9 cellular contexts compared by ENCODE assay signal in the genomic region with DNA sequence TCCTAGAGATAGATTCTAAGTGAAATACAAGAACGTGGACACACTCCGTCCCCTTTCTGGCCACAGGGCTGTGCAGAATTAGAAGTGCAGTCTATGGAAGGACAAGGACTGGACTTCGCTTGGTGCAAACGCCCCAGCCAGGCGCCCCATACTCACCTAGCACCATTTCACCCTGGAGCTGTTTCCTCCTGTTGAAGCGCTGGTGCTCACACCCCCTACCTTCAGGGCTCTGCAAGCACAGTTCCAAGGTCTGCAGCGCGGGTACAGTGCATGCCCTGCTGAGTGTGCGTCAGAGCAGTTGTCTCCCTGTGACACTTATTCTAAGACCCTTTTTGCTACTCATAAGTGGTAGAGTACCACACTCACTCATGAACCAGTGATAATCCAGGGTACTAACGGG. TPM values are rescaled to one million over a fixed set of nuclear protein-coding genes. Genes with fewer than 3 reads are reported as not detected.
A peak's percentile ranks its signal among the peaks of the same experiment; 100 is the strongest.
DNase-seq lines count a peak whose midpoint lies in the region; ATAC-seq, FAIRE-seq and TF ChIP-seq lines count a peak whose summit lies in the region.
"Had no signal": no experiment of that assay in that cellular context is flagged by ENCODE, and none has a peak within 500 bp of the region (broad histone marks: within the 10 kb centered on the region; RNA-seq: fewer than 3 reads in every experiment).

No MANE protein-coding gene starts in this region.

- no peak overlapping the region for H3K4me2 ChIP-seq in GM23338

- peaks cover 11% of the 10 kb centered on the region; the same call in 1 of the 2 replicates for H3K4me1 ChIP-seq in GM23338 (ENCODE audit: insufficient read depth)
- peaks cover 20% of the 10 kb centered on the region for H3K4me1 ChIP-seq in colonic mucosa
- peaks cover 28 to 88% (median 70%) of the 10 kb centered on the region in 6 donors for H3K4me1 ChIP-seq in spleen

- H3K4me3 ChIP-seq in GM23338, result no peak overlapping the region
- no peak overlapping the region for H3K4me3 ChIP-seq in colonic mucosa
- H3K4me3 ChIP-seq in spleen, result peak overlapping the region in 2 of 8 donors; percentile 99

- H3K27ac Mint-ChIP-seq in GM23338, result no peak overlapping the region
- peak overlapping the region; percentile 32 for H3K27ac Mint-ChIP-seq in T-helper 2 cell treated with Interferon-gamma antibody and Interleukin-4, amounts not matched to agents 5 μg/mL and 100 μg/mL, for 36 hours

- H3K9ac ChIP-seq in colonic mucosa (ENCODE audit: low read depth in 2 of 2, low read length in 2 of 2), result peak overlapping the region in 1 of 2 donors; percentile 88

- H3K79me2 ChIP-seq in GM23338 (replicated peaks; ENCODE audit: insufficient read depth), result peaks cover 3% of the 10 kb centered on the region

- H3K4me3 Mint-ChIP-seq in GM23338, result no peak overlapping the region
- H3K4me3 Mint-ChIP-seq in T-helper 2 cell treated with Interferon-gamma antibody and Interleukin-4, amounts not matched to agents 5 μg/mL and 100 μg/mL, for 36 hours, result peak overlapping the region; percentile 93

- peaks cover 33% of the 10 kb centered on the region for H3K27me3 Mint-ChIP-seq in GM23338 (ENCODE audit: insufficient read depth, low read depth, poor library complexity)
- no peaks in the 10 kb centered on the region for H3K27me3 Mint-ChIP-seq in T-helper 2 cell treated with Interferon-gamma antibody and Interleukin-4, amounts not matched to agents 5 μg/mL and 100 μg/mL, for 36 hours (ENCODE audit: low read depth)

- peak; percentile 63 for DNase-seq in GM23338 (ENCODE audit: low spot score)
- no peak for DNase-seq in T-helper 2 cell treated with Interferon-gamma antibody and Interleukin-4, amounts not matched to agents 5 μg/mL and 100 μg/mL, for 36 hours (ENCODE audit: low spot score)
- DNase-seq in colonic mucosa, result no peak
- DNase-seq in spleen, result no peak
- DNase-seq in urothelium cell line (ENCODE audit: low spot score), result no peak
- no peak for DNase-seq in HK-2 (ENCODE audit: unreplicated experiment)
- DNase-seq: NCI-H226 had no signal

- H3K9me3 Mint-ChIP-seq in GM23338, result no peaks in the 10 kb centered on the region; the same call in 2 of the 3 replicates
- H3K9me3 Mint-ChIP-seq in T-helper 2 cell treated with Interferon-gamma antibody and Interleukin-4, amounts not matched to agents 5 μg/mL and 100 μg/mL, for 36 hours, result no peaks in the 10 kb centered on the region

- H2AFZ ChIP-seq in GM23338, result no peak overlapping the region

- no peaks in the 10 kb centered on the region for H3K36me3 Mint-ChIP-seq in GM23338 (ENCODE audit: low read depth)
- H3K36me3 Mint-ChIP-seq in T-helper 2 cell treated with Interferon-gamma antibody and Interleukin-4, amounts not matched to agents 5 μg/mL and 100 μg/mL, for 36 hours (ENCODE audit: low read depth), result peaks cover 13% of the 10 kb centered on the region

- H3K4me1 Mint-ChIP-seq in GM23338, result peaks cover 18% of the 10 kb centered on the region
- peaks cover 54% of the 10 kb centered on the region for H3K4me1 Mint-ChIP-seq in T-helper 2 cell treated with Interferon-gamma antibody and Interleukin-4, amounts not matched to agents 5 μg/mL and 100 μg/mL, for 36 hours (ENCODE audit: low read depth)

- intact Hi-C loops in colonic mucosa (cut with DNase I) (loop anchor here (5.0 kb wide), 1 partner anchor 97 kb away; no protein-coding TSS in a partner anchor), spleen (cut with DNase I; ENCODE audit: low total_unique reads) (loop anchor here (10.0 kb wide), 1 partner anchor 99 kb away; no protein-coding TSS in a partner anchor)

- H3K27me3 ChIP-seq in GM23338 (ENCODE audit: insufficient read depth) (peaks cover 39% of the 10 kb centered on the region), colonic mucosa (no peaks in the 10 kb centered on the region), spleen (replicated peaks in 1 of 7) (peaks cover 0 to 17% (median 0%) of the 10 kb centered on the region in 7 donors)

- TF ChIP-seq POLR2A in spleen (IDR thresholded peaks at IDR 0.05), result no peak

- 0 out of 2 replicates have a peak, but pooled peaks cover 3% of the 10 kb centered on the region for H3K9me2 ChIP-seq in GM23338 (ENCODE audit: insufficient read depth)

- no peak overlapping the region for H3K27ac ChIP-seq in GM23338 (ENCODE audit: low read depth)
- H3K27ac ChIP-seq in colonic mucosa, result peak overlapping the region; percentile 85
- peak overlapping the region in 6 of 8 donors; percentile 46 to 96 (median 92) for H3K27ac ChIP-seq in spleen

- peaks cover 15% of the 10 kb centered on the region for H4K20me1 ChIP-seq in GM23338 (replicated peaks; ENCODE audit: insufficient read depth)

- peak; percentile 28 to 44; a peak in 3 of 4 replicates for TF ChIP-seq CTCF in GM23338 (conservative IDR thresholded peaks at IDR 0.05; ENCODE audit: low read depth in 2 of 2)
- TF ChIP-seq CTCF in colonic mucosa (IDR thresholded peaks at IDR 0.05), result no peak
- peak in 2 of 11 experiments; percentile 35 to 50 for TF ChIP-seq CTCF in spleen (IDR thresholded peaks at IDR 0.05 in 8 of 11, conservative IDR thresholded peaks at IDR 0.05 in 3 of 11)

- WGBS in spleen, 5 donors, result 71 to 80% (median 76%) methylated on average over 10 of the region's 10 CpGs

- ATAC-seq in GM23338, result peak; percentile 20
- ATAC-seq in GM21528 (IDR thresholded peaks at IDR 0.05; ENCODE audit: low FRiP score, unreplicated experiment), result no peak
- ATAC-seq in HG02852 (IDR thresholded peaks at IDR 0.05; ENCODE audit: unreplicated experiment), result no peak

- FAIRE-seq in urothelium cell line (lab: Jason Lieb, UNC), result no peak

- H3K36me3 ChIP-seq in GM23338 (ENCODE audit: insufficient read depth) (no peaks in the 10 kb centered on the region), colonic mucosa (no peaks in the 10 kb centered on the region), spleen (no peaks in the 10 kb centered on the region)

- H3K9me3 ChIP-seq in colonic mucosa (no peaks in the 10 kb centered on the region), spleen (no peaks in the 10 kb centered on the region)

- no peaks in the 10 kb centered on the region for H3F3A ChIP-seq in GM23338 (replicated peaks; ENCODE audit: low read depth)

TF ChIP-seq in GM23338, 12 proteins besides CTCF, POLR2A, EP300 and RAD21 (continues in another document):
- TF ChIP-seq POLR2AphosphoS5 (IDR thresholded peaks at IDR 0.05; ENCODE audit: low read depth) (no peak), CREB1 (CRISPR knock-in tag; IDR thresholded peaks at IDR 0.05; ENCODE audit: low read depth) (no peak), STAT1 (IDR thresholded peaks at IDR 0.05; ENCODE audit: unreplicated experiment) (no peak)

RNA-seq across cellular contexts. Expression of a gene that starts 3.0 kb away (rescaled TPM):
- 14.8 and 25.4 TPM in 2 replicates for total RNA-seq in GM23338 (2014; rRNA removed; shearing (Covaris generic))
- polyA plus RNA-seq in GM23338 (2016; fragmentation: Nextera tagmentation; extraction: Ambion mirVana) (8.3 and 9.7 TPM in 2 replicates), spleen (10 to 100 TPM; 41.9 to 58.5 (median 57.9) TPM)
- total RNA-seq in colonic mucosa (10 to 100 TPM; 64.5 to 85.7 TPM), spleen (10 to 100 TPM; 42.3 to 80.6 (median 57.5) TPM)
